Comparison of ENCODE assay signal across 14 cellular contexts in the genomic region with DNA sequence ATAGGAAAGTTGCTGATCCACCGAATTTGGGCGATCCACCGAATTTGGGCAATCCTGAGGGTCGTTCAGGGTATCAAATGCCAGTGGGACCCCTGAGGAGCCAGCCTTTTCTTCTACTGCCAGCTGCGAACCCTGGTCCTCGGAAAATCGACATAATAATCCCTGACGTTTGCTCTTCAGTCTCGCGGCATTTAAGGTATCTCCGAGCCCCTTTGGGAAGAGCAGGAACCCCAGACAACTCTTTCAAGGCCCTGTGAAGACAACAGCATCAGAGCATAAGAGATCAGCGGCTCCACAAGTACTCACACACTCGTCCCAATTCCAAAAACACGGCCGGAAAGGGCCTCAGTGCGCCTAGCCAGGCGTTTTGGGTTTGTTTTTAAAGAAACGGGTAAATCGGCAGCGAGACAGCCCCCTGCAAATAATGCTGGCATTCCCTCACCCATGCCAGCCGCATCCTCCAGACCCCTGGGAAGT. TPM values are rescaled to one million over a fixed set of nuclear protein-coding genes. Genes with fewer than 3 reads are reported as not detected.
DNase-seq lines count a peak whose midpoint lies in the region; ATAC-seq, FAIRE-seq and TF ChIP-seq lines count a peak whose summit lies in the region.
"Had no signal": no experiment of that assay in that cellular context is flagged by ENCODE, and none has a peak within 500 bp of the region (broad histone marks: within the 10 kb centered on the region; RNA-seq: fewer than 3 reads in every experiment).

No MANE protein-coding gene starts in this region.

- H4K20me1 ChIP-seq in astrocyte (ENCODE audit: insufficient read depth, low read length), result peaks cover 14% of the 10 kb centered on the region

- no peak overlapping the region for H3K9ac ChIP-seq in astrocyte (ENCODE audit: low read length)

- no peak overlapping the region for H3K27ac Mint-ChIP-seq in astrocyte (ENCODE audit: unreplicated experiment)

- TF ChIP-seq CTCF in AG04449 (IDR thresholded peaks at IDR 0.05; ENCODE audit: insufficient read depth, low read length, missing control alignments), result no peak
- TF ChIP-seq CTCF in astrocyte (IDR thresholded peaks at IDR 0.05; ENCODE audit: insufficient read depth, low read depth, low read length), result no peak
- TF ChIP-seq CTCF in BE2C (IDR thresholded peaks at IDR 0.05; ENCODE audit: low read depth, low read length), result no peak

- H3K27me3 ChIP-seq in astrocyte (ENCODE audit: insufficient read depth, low read length), result peaks cover 100% of the 10 kb centered on the region
- H3K27me3 ChIP-seq in BE2C, result peaks cover 100% of the 10 kb centered on the region

- H3K4me3 ChIP-seq in AG04449 (ENCODE audit: low read depth, low read length), result peak overlapping the region; percentile 83
- no peak overlapping the region for H3K4me3 ChIP-seq in astrocyte (ENCODE audit: insufficient read depth, low read depth, low read length)
- H3K4me3 ChIP-seq in BE2C (ENCODE audit: low read depth, low read length), result no peak overlapping the region

- no peak overlapping the region for H3K4me2 ChIP-seq in astrocyte (ENCODE audit: low read length)

- peaks cover 2% of the 10 kb centered on the region for H3K36me3 Mint-ChIP-seq in astrocyte (ENCODE audit: low read depth, unreplicated experiment)

- no peak for ATAC-seq in left ventricle myocardium superior
- ATAC-seq: sciatic nerve had no signal

- peak overlapping the region; percentile 19 for H2AFZ ChIP-seq in astrocyte (ENCODE audit: low read depth, low read length)

- peaks cover 20% of the 10 kb centered on the region for H3K9me3 Mint-ChIP-seq in astrocyte (ENCODE audit: unreplicated experiment)

- DNase-seq in AG04449 (ENCODE audit: low read depth, low spot score) (no peak), GM03348 (ENCODE audit: low spot score) (peak; percentile 29), astrocyte (ENCODE audit: low read depth) (no peak), myocyte (ENCODE audit: low read depth) (peak; percentile 63), BE2C (no peak), SKM-1 (lab: John Stamatoyannopoulos, UW; ENCODE audit: unreplicated experiment) (no peak), DMS 273 (lab: John Stamatoyannopoulos, UW; ENCODE audit: unreplicated experiment) (no peak), left ventricle myocardium superior (no peak)
- DNase-seq: activated CD4-positive, CD25-positive, alpha-beta regulatory T cell; activated naive CD4-positive, alpha-beta T cell treated with Interleukin-2 at 50 U/mL for 16 hours; cortex of kidney; KG1 had no signal

- peaks cover 92% of the 10 kb centered on the region for H3K27me3 Mint-ChIP-seq in astrocyte (ENCODE audit: low read depth, unreplicated experiment)

- FAIRE-seq in astrocyte (lab: Jason Lieb, UNC), result no peak
- FAIRE-seq: urothelium cell line had no signal

- H3K4me1 Mint-ChIP-seq in astrocyte (ENCODE audit: low read depth, unreplicated experiment), result no peaks in the 10 kb centered on the region

- H3K27ac ChIP-seq in astrocyte (ENCODE audit: low read depth, low read length), result no peak overlapping the region

- CTCF ChIA-PET in AG04449 (lab: Yijun Ruan, JAX), result interaction anchor here (0.9 to 5.1 kb wide), 7 partner anchors 11 to 357 kb away, joined by 3 to 46 read pairs (median 5); no protein-coding TSS in a partner anchor

- H3K4me3 Mint-ChIP-seq in astrocyte (ENCODE audit: unreplicated experiment), result no peak overlapping the region

- no peaks in the 10 kb centered on the region for H3K79me2 ChIP-seq in astrocyte (ENCODE audit: insufficient read depth, low read length)

- intact Hi-C loops in left ventricle myocardium superior (cut with micrococcal nuclease), result no loop called here

- peaks cover 10% of the 10 kb centered on the region for H3K9me3 ChIP-seq in astrocyte (ENCODE audit: insufficient read depth, low read depth, low read length)
- H3K9me3 ChIP-seq in BE2C, result no peaks in the 10 kb centered on the region

- H3K4me1 ChIP-seq in astrocyte (ENCODE audit: insufficient read depth, low read length), result peaks cover 3% of the 10 kb centered on the region
- H3K4me1 ChIP-seq in BE2C, result no peaks in the 10 kb centered on the region

- POLR2A ChIA-PET in AG04449 (lab: Yijun Ruan, JAX), result no interaction called here

- no peaks in the 10 kb centered on the region for H3K36me3 ChIP-seq in astrocyte (ENCODE audit: insufficient read depth, low read length)
- H3K36me3 ChIP-seq in BE2C, result no peaks in the 10 kb centered on the region

RNA-seq across cellular contexts. Expression of a gene that starts 1.0 kb away (rescaled TPM):
- not detected in 2 replicates for total RNA-seq in astrocyte
- total RNA-seq in myocyte, result 29.7 and 39.7 TPM in 2 replicates
- polyA plus RNA-seq in myocyte (2012), result 2.8 TPM
- polyA plus RNA-seq in BE2C (2012; ENCODE audit: insufficient read depth, insufficient read length, low read depth), result not detected
- total RNA-seq in left ventricle myocardium superior, result not detected

Comparison
In these comparisons a context has a peak if more than half of its experiments do, and no peak if none do; other contexts are left out.
1. DNase-seq: peak in GM03348 (single experiment) and myocyte (single experiment); none in AG04449 (single experiment), astrocyte (single experiment), BE2C (single experiment), SKM-1 (single experiment), DMS 273 (single experiment) and left ventricle myocardium superior (single experiment).
2. RNA of a gene that starts 1.0 kb away (total RNA-seq): 29.7 to 39.7 TPM in myocyte; not detected in astrocyte and not detected in left ventricle myocardium superior (single experiment); every median in the first group is over 10 times any median in the second.